10 cellular contexts compared by ENCODE assay signal in genomic region chr3:157154563-157155333, GRCh38. TPM values are rescaled to one million over a fixed set of nuclear protein-coding genes. Genes with fewer than 3 reads are reported as not detected.
DNase-seq lines count a peak whose midpoint lies in the region; ATAC-seq and TF ChIP-seq lines count a peak whose summit lies in the region.
"Had no signal": no experiment of that assay in that cellular context is flagged by ENCODE, and none has a peak within 500 bp of the region (broad histone marks: within the 10 kb centered on the region; RNA-seq: fewer than 3 reads in every experiment).

No MANE protein-coding gene starts in this region.

- H3K9me3 ChIP-seq in SK-N-SH: no peaks in the 10 kb centered on the region
- no peaks in the 10 kb centered on the region for H3K9me3 ChIP-seq in esophagus muscularis mucosa
- no peaks in the 10 kb centered on the region for H3K9me3 ChIP-seq in psoas muscle

- intact Hi-C loops in esophagus muscularis mucosa (cut with DNase I) (loop anchor here (10.0 kb wide), 1 partner anchor 610 kb away; no protein-coding TSS in a partner anchor), psoas muscle (cut with DNase I) (no loop called here)

- 54% methylated on average over 6 of the region's 6 CpGs for WGBS in SK-N-SH (ENCODE audit: low lambda C conversion rate)
- 32% methylated on average over 6 of the region's 6 CpGs for WGBS in esophagus muscularis mucosa
- 33 to 38% (median 34%) methylated on average over 6 of the region's 6 CpGs for WGBS in psoas muscle, 3 donors

- no peak overlapping the region for H2AFZ ChIP-seq in SK-N-SH (ENCODE audit: low read depth)

- H3K27ac ChIP-seq in SK-N-SH (ENCODE audit: low read depth in 2 of 2, low read length in 1 of 2) (no peak overlapping the region; a peak in 1 of 4 replicates), VCaP (no peak overlapping the region), esophagus muscularis mucosa (replicated peaks in 1 of 4) (peak overlapping the region in 2 of 4 donors; percentile 19 to 27), psoas muscle (peak overlapping the region; percentile 63)
- H3K27ac ChIP-seq: 22Rv1 had no signal

- H3K4me2 ChIP-seq in SK-N-SH: peak overlapping the region; percentile 78

- DNase-seq in SK-N-SH (no peak), esophagus muscularis mucosa (ENCODE audit: extremely low spot score) (no peak), psoas muscle (no peak), SIG-M5 treated with dmso at 0.1 percent for 504 hours (lab: John Stamatoyannopoulos, UW; ENCODE audit: unreplicated experiment) (no peak), H7 (no peak)
- DNase-seq: activated gamma-delta T cell had no signal

- CTCF ChIA-PET in SK-N-SH (lab: Yijun Ruan, JAX): interaction anchor here (0.9 to 3.7 kb wide), 3 partner anchors 11 to 17 kb away, joined by 3 to 24 read pairs (median 3); no protein-coding TSS in a partner anchor

- peaks cover 35 to 40% of the 10 kb centered on the region in 2 experiments for H3K4me1 ChIP-seq in SK-N-SH (ENCODE audit: control insufficient read depth in 1 of 2, insufficient read depth in 2 of 2, low read depth in 1 of 2, low read length in 1 of 2)
- peaks cover 53 to 65% (median 62%) of the 10 kb centered on the region in 4 donors for H3K4me1 ChIP-seq in esophagus muscularis mucosa
- peaks cover 56% of the 10 kb centered on the region for H3K4me1 ChIP-seq in psoas muscle

- peaks cover 23% of the 10 kb centered on the region for H3F3A ChIP-seq in SK-N-SH (replicated peaks; ENCODE audit: insufficient read depth)

- POLR2A ChIA-PET in SK-N-SH (lab: Yijun Ruan, JAX): interaction anchor here (0.6 to 1.5 kb wide), 2 partner anchors 20 to 26 kb away, joined by 3 to 5 read pairs; no protein-coding TSS in a partner anchor

- TF ChIP-seq EP300 in SK-N-SH (IDR thresholded peaks at IDR 0.05; ENCODE audit: borderline replicate concordance in 1 of 2, low read depth in 1 of 2, low read length in 1 of 2) (no peak), esophagus muscularis mucosa (IDR thresholded peaks at IDR 0.05) (no peak)

- TF ChIP-seq CTCF in SK-N-SH (IDR thresholded peaks at IDR 0.05) (no peak), VCaP (conservative IDR thresholded peaks at IDR 0.05) (peak; percentile 35), esophagus muscularis mucosa (IDR thresholded peaks at IDR 0.05) (no peak), psoas muscle (IDR thresholded peaks at IDR 0.05) (no peak)

- TF ChIP-seq RAD21 in SK-N-SH (IDR thresholded peaks at IDR 0.05; ENCODE audit: low read length): no peak

- peaks cover 90 to 92% of the 10 kb centered on the region in 2 experiments for H3K36me3 ChIP-seq in SK-N-SH (replicated peaks in 1 of 2; ENCODE audit: control insufficient read depth in 1 of 2, insufficient read depth in 2 of 2, low read length in 1 of 2)
- H3K36me3 ChIP-seq in esophagus muscularis mucosa: peaks cover 39 to 91% (median 67%) of the 10 kb centered on the region in 4 donors
- H3K36me3 ChIP-seq in psoas muscle (ENCODE audit: insufficient read depth in 1 of 2, low read depth in 1 of 2): peaks cover 13 to 91% of the 10 kb centered on the region in 2 donors
- H3K36me3 ChIP-seq in H7 (replicated peaks; ENCODE audit: control insufficient read depth, insufficient read depth, low read length): peaks cover 61% of the 10 kb centered on the region

- peaks cover 100% of the 10 kb centered on the region for H3K79me2 ChIP-seq in SK-N-SH (ENCODE audit: insufficient read depth)

- ATAC-seq in SK-N-SH treated with all-trans-retinoic acid at 6 μM for 48 hours (no peak), psoas muscle (peak in 3 of 4 donors; percentile 55 to 69 (median 69)), HG02981 (IDR thresholded peaks at IDR 0.05; ENCODE audit: unreplicated experiment) (no peak)

- H3K27me3 ChIP-seq in SK-N-SH (ENCODE audit: insufficient read depth) (no peaks in the 10 kb centered on the region), esophagus muscularis mucosa (no peaks in the 10 kb centered on the region), psoas muscle (ENCODE audit: insufficient read depth in 3 of 3, low read length in 2 of 3) (no peaks in the 10 kb centered on the region), H7 (ENCODE audit: control insufficient read depth, insufficient read depth, low read length) (no peaks in the 10 kb centered on the region)

- H3K9ac ChIP-seq in SK-N-SH: peak overlapping the region; percentile 5; the same call in 1 of the 2 replicates

- no peaks in the 10 kb centered on the region for H3K9me2 ChIP-seq in SK-N-SH

- peak overlapping the region; percentile 74 to 98; a peak in 2 of 4 replicates for H3K4me3 ChIP-seq in SK-N-SH (ENCODE audit: low read depth in 2 of 2, low read length in 1 of 2)
- H3K4me3 ChIP-seq in esophagus muscularis mucosa: peak overlapping the region; percentile 11 to 32 (median 17)
- H3K4me3 ChIP-seq in psoas muscle: peak overlapping the region; percentile 97
- no peak overlapping the region for H3K4me3 ChIP-seq in H7 (ENCODE audit: insufficient read depth, low read depth, low read length)

- H4K20me1 ChIP-seq in SK-N-SH (ENCODE audit: insufficient read depth): peaks cover 71% of the 10 kb centered on the region

- no peak for TF ChIP-seq POLR2A in esophagus muscularis mucosa (IDR thresholded peaks at IDR 0.05; ENCODE audit: low read depth)

TF ChIP-seq in SK-N-SH, 30 proteins besides CTCF, POLR2A, EP300 and RAD21:
- TF ChIP-seq GABPA (IDR thresholded peaks at IDR 0.05; ENCODE audit: low read depth): no peak
- TF ChIP-seq CHD2 (IDR thresholded peaks at IDR 0.05; ENCODE audit: low read length, partially characterized antibody): no peak
- TF ChIP-seq USF1 (IDR thresholded peaks at IDR 0.05; ENCODE audit: borderline replicate concordance, low read depth): no peak
- no peak for TF ChIP-seq FOXM1 (IDR thresholded peaks at IDR 0.05; ENCODE audit: low read depth)
- TF ChIP-seq YY1 (IDR thresholded peaks at IDR 0.05; ENCODE audit: low read depth): no peak
- no peak for TF ChIP-seq TCF12 (IDR thresholded peaks at IDR 0.05)
- no peak for TF ChIP-seq FOSL2 (IDR thresholded peaks at IDR 0.05; ENCODE audit: borderline replicate concordance, low read depth)
- no peak for TF ChIP-seq SMC3 (IDR thresholded peaks at IDR 0.05; ENCODE audit: low read depth, low read length)
- no peak for TF ChIP-seq RXRA (IDR thresholded peaks at IDR 0.05; ENCODE audit: borderline replicate concordance, low read depth)
- no peak for TF ChIP-seq SIN3A (IDR thresholded peaks at IDR 0.05; ENCODE audit: borderline replicate concordance, low read depth, low read length)
- TF ChIP-seq JUND (IDR thresholded peaks at IDR 0.05): no peak

TF ChIP-seq in SK-N-SH treated with all-trans-retinoic acid at 6 μM for 48 hours, 23 proteins besides CTCF, POLR2A, EP300 and RAD21:
- TF ChIP-seq ZNF565 (CRISPR knock-in tag; conservative IDR thresholded peaks at IDR 0.05; ENCODE audit: low read depth) (no peak), CREB5 (CRISPR knock-in tag; IDR thresholded peaks at IDR 0.05; ENCODE audit: low read depth) (no peak), RARB (CRISPR knock-in tag; IDR thresholded peaks at IDR 0.05) (no peak), TCF4 (CRISPR knock-in tag; IDR thresholded peaks at IDR 0.05; ENCODE audit: borderline replicate concordance) (no peak), POU6F1 (CRISPR knock-in tag; IDR thresholded peaks at IDR 0.05; ENCODE audit: borderline replicate concordance, low read depth) (no peak), PATZ1 (CRISPR knock-in tag; IDR thresholded peaks at IDR 0.05; ENCODE audit: borderline replicate concordance) (no peak), ZFP3 (CRISPR knock-in tag; IDR thresholded peaks at IDR 0.05) (no peak), ZFP30 (CRISPR knock-in tag; IDR thresholded peaks at IDR 0.05) (no peak)

RNA-seq across cellular contexts. Expression of gene CCNL1, which starts 5.2 kb away (rescaled TPM):
- 99.8 and 131 TPM in 2 replicates for polyA plus RNA-seq in SK-N-SH (2012; rRNA removed)
- polyA plus RNA-seq in SK-N-SH (2012; cell fraction: cytosol; rRNA removed): 27.3 and 29.6 TPM in 2 replicates
- polyA plus RNA-seq in SK-N-SH (2012; cell fraction: nucleus; rRNA removed): 490 and 685 TPM in 2 replicates
- 100 to 1,000 TPM in 1 of 4 donors, 10 to 100 TPM in 3; 45.3 to 180 (median 77.3) TPM for total RNA-seq in esophagus muscularis mucosa
- total RNA-seq in psoas muscle: 10 to 100 TPM; 21.8 to 55.5 (median 42.9) TPM
- polyA plus RNA-seq in psoas muscle: 10 to 100 TPM; 27.4 to 34.5 (median 29.2) TPM
- 41.1 and 75.1 TPM in 2 replicates for total RNA-seq in H7 (2014; rRNA removed; shearing (Covaris generic))

Comparison
In these comparisons a context has a peak if more than half of its experiments do, and no peak if none do; other contexts are left out.
1. ATAC-seq: peak in psoas muscle (3 of 4); none in SK-N-SH treated with all-trans-retinoic acid at 6 μM for 48 hours (single experiment) and HG02981 (single experiment).